In genomic region chr6:8420031-8420588, GRCh38 we compare ENCODE assay signal across 20 cellular contexts. TPM values are rescaled to one million over a fixed set of nuclear protein-coding genes. Genes with fewer than 3 reads are reported as not detected.
DNase-seq lines count a peak whose midpoint lies in the region; ATAC-seq, FAIRE-seq and TF ChIP-seq lines count a peak whose summit lies in the region.
"Had no signal": no experiment of that assay in that cellular context is flagged by ENCODE, and none has a peak within 500 bp of the region (broad histone marks: within the 10 kb centered on the region; RNA-seq: fewer than 3 reads in every experiment).

No MANE protein-coding gene starts in this region.

- H3K27me3 ChIP-seq in HAP-1 (ENCODE audit: low read depth) (no peaks in the 10 kb centered on the region), astrocyte (ENCODE audit: insufficient read depth, low read length) (no peaks in the 10 kb centered on the region)
- H3K27me3 ChIP-seq: BLaER1 had no signal

- H3K9ac ChIP-seq in astrocyte (ENCODE audit: low read length) = no peak overlapping the region
- H3K9ac ChIP-seq: BLaER1 had no signal

- peaks cover 13% of the 10 kb centered on the region for H3K36me3 Mint-ChIP-seq in astrocyte (ENCODE audit: low read depth, unreplicated experiment)
- peaks cover 45% of the 10 kb centered on the region for H3K36me3 Mint-ChIP-seq in activated naive CD8-positive, alpha-beta T cell treated with anti-CD3 and anti-CD28 coated beads, Interleukin-2, amount 50 U/mL, for 24 hours (ENCODE audit: low read depth)

- no peak overlapping the region for H3K27ac ChIP-seq in astrocyte (ENCODE audit: low read depth, low read length)
- H3K27ac ChIP-seq: BLaER1, C4-2B had no signal

- ATAC-seq in activated naive CD8-positive, alpha-beta T cell treated with anti-CD3 and anti-CD28 coated beads, Interleukin-2, amount 50 U/mL, for 24 hours = no peak
- no peak for ATAC-seq in HG03280 (IDR thresholded peaks at IDR 0.05; ENCODE audit: unreplicated experiment)
- ATAC-seq: CD8-positive, alpha-beta T cell had no signal

- no peak overlapping the region for H3K4me3 Mint-ChIP-seq in astrocyte (ENCODE audit: unreplicated experiment)
- no peak overlapping the region for H3K4me3 Mint-ChIP-seq in activated naive CD8-positive, alpha-beta T cell treated with anti-CD3 and anti-CD28 coated beads, Interleukin-2, amount 50 U/mL, for 24 hours
- H3K4me3 Mint-ChIP-seq: B cell; CD4-positive, CD25-positive, alpha-beta regulatory T cell; CD8-positive, alpha-beta T cell had no signal

- H3K27me3 Mint-ChIP-seq in astrocyte (ENCODE audit: low read depth, unreplicated experiment) = no peaks in the 10 kb centered on the region
- H3K27me3 Mint-ChIP-seq in activated naive CD8-positive, alpha-beta T cell treated with anti-CD3 and anti-CD28 coated beads, Interleukin-2, amount 50 U/mL, for 24 hours = no peaks in the 10 kb centered on the region
- H3K27me3 Mint-ChIP-seq: B cell; CD4-positive, CD25-positive, alpha-beta regulatory T cell had no signal

- H3K27ac Mint-ChIP-seq in astrocyte (ENCODE audit: unreplicated experiment) = no peak overlapping the region
- no peak overlapping the region for H3K27ac Mint-ChIP-seq in activated naive CD8-positive, alpha-beta T cell treated with anti-CD3 and anti-CD28 coated beads, Interleukin-2, amount 50 U/mL, for 24 hours
- H3K27ac Mint-ChIP-seq: B cell; CD4-positive, CD25-positive, alpha-beta regulatory T cell; CD8-positive, alpha-beta T cell had no signal

- no peak for TF ChIP-seq CTCF in astrocyte (IDR thresholded peaks at IDR 0.05; ENCODE audit: insufficient read depth, low read depth, low read length)

- H3K36me3 ChIP-seq in HAP-1 (replicated peaks) = peaks cover 8% of the 10 kb centered on the region
- H3K36me3 ChIP-seq in astrocyte (ENCODE audit: insufficient read depth, low read length) = peaks cover 19% of the 10 kb centered on the region

- no peaks in the 10 kb centered on the region for H3K9me3 Mint-ChIP-seq in astrocyte (ENCODE audit: unreplicated experiment)
- no peaks in the 10 kb centered on the region for H3K9me3 Mint-ChIP-seq in activated naive CD8-positive, alpha-beta T cell treated with anti-CD3 and anti-CD28 coated beads, Interleukin-2, amount 50 U/mL, for 24 hours
- H3K9me3 Mint-ChIP-seq: CD4-positive, CD25-positive, alpha-beta regulatory T cell; CD8-positive, alpha-beta T cell had no signal

- no peaks in the 10 kb centered on the region for H4K20me1 ChIP-seq in astrocyte (ENCODE audit: insufficient read depth, low read length)
- H4K20me1 ChIP-seq: BLaER1 had no signal

- no peaks in the 10 kb centered on the region for H3K9me3 ChIP-seq in HAP-1
- H3K9me3 ChIP-seq in astrocyte (ENCODE audit: insufficient read depth, low read depth, low read length) = no peaks in the 10 kb centered on the region
- H3K9me3 ChIP-seq: BLaER1, Caco-2 had no signal

- H3K4me2 ChIP-seq in astrocyte (ENCODE audit: low read length) = no peak overlapping the region
- H3K4me2 ChIP-seq: BLaER1 had no signal

- no peak overlapping the region for H3K4me3 ChIP-seq in HAP-1
- no peak overlapping the region for H3K4me3 ChIP-seq in astrocyte (ENCODE audit: insufficient read depth, low read depth, low read length)
- H3K4me3 ChIP-seq: BLaER1 had no signal

- DNase-seq in HAP-1 (ENCODE audit: low spot score in 2 of 2) (peak; percentile 31 to 99), NCI-H146 (lab: John Stamatoyannopoulos, UW) (peak; percentile 49), NCI-H526 (lab: John Stamatoyannopoulos, UW) (peak; percentile 42 to 63), astrocyte (ENCODE audit: low read depth) (no peak), AG08396 (ENCODE audit: low spot score) (no peak), HTR-8/SVneo (ENCODE audit: insufficient read length, low spot score) (no peak)
- DNase-seq in activated naive CD8-positive, alpha-beta T cell treated with anti-CD3 and anti-CD28 coated beads, Interleukin-2, amount 50 U/mL, for 24 hours = no peak
- DNase-seq: Caco-2; CD4-positive, CD25-positive, alpha-beta regulatory T cell; CD8-positive, alpha-beta T cell; DMS153; DND-41; GOT3; HCEC 1CT had no signal

- FAIRE-seq in astrocyte (lab: Jason Lieb, UNC) (peak; percentile 29), HTR-8/SVneo (lab: Jason Lieb, UNC) (no peak)
- FAIRE-seq: GM12892, H54 had no signal

- in situ Hi-C loops in HAP-1 (cut with MboI; ENCODE audit: low sequenced_read_pairs) = no loop called here

- H3K4me1 ChIP-seq in HAP-1 (peaks cover 38% of the 10 kb centered on the region), astrocyte (ENCODE audit: insufficient read depth, low read length) (no peaks in the 10 kb centered on the region)
- H3K4me1 ChIP-seq: BLaER1 had no signal

- H3K79me2 ChIP-seq in astrocyte (ENCODE audit: insufficient read depth, low read length) = no peaks in the 10 kb centered on the region

- H3K4me1 Mint-ChIP-seq in astrocyte (ENCODE audit: low read depth, unreplicated experiment) = no peaks in the 10 kb centered on the region
- no peaks in the 10 kb centered on the region for H3K4me1 Mint-ChIP-seq in activated naive CD8-positive, alpha-beta T cell treated with anti-CD3 and anti-CD28 coated beads, Interleukin-2, amount 50 U/mL, for 24 hours
- H3K4me1 Mint-ChIP-seq: B cell had no signal

- H2AFZ ChIP-seq in astrocyte (ENCODE audit: low read depth, low read length) = no peak overlapping the region

RNA-seq across cellular contexts. Expression of gene SLC35B3, which starts 15.2 kb away (rescaled TPM):
- 32.4 and 34.4 TPM in 2 replicates for total RNA-seq in astrocyte

Comparison
In these comparisons a context has a peak if more than half of its experiments do, and no peak if none do; other contexts are left out.
1. DNase-seq: peak in HAP-1 (2 of 2), NCI-H146 (single experiment) and NCI-H526 (2 of 2); none in astrocyte (single experiment), AG08396 (single experiment), HTR-8/SVneo (single experiment) and activated naive CD8-positive, alpha-beta T cell treated with anti-CD3 and anti-CD28 coated beads, Interleukin-2, amount 50 U/mL, for 24 hours (single experiment).